In genomic region chr16:82580293-82580900, GRCh38 we compare ENCODE assay signal across 9 cellular contexts. TPM values are rescaled to one million over a fixed set of nuclear protein-coding genes. Genes with fewer than 3 reads are reported as not detected.
DNase-seq lines count a peak whose midpoint lies in the region; ATAC-seq and TF ChIP-seq lines count a peak whose summit lies in the region.
"Had no signal": no experiment of that assay in that cellular context is flagged by ENCODE, and none has a peak within 500 bp of the region (broad histone marks: within the 10 kb centered on the region; RNA-seq: fewer than 3 reads in every experiment).

No MANE protein-coding gene starts in this region.

- intact Hi-C loops in Right ventricle myocardium superior (cut with DNase I) = loop anchor here (5.0 kb wide), 1 partner anchor 213 kb away; no protein-coding TSS in a partner anchor

- CTCF ChIA-PET in RWPE1 (lab: Yijun Ruan, JAX) = interaction anchor here (0.5 to 0.6 kb wide), 3 partner anchors 169 to 1175 kb away, joined by 3 to 4 read pairs (median 3); no protein-coding TSS in a partner anchor

- POLR2A ChIA-PET in RWPE1 (lab: Yijun Ruan, JAX; ENCODE audit: low non-redundant PET) = interaction anchor here (0.5 kb wide), 1 partner anchor 320 kb away, joined by 12 read pairs; no protein-coding TSS in a partner anchor

- no peaks in the 10 kb centered on the region for H3K36me3 ChIP-seq in right atrium auricular region

- H3K4me3 ChIP-seq in right atrium auricular region = no peak overlapping the region
- H3K4me3 ChIP-seq: lung had no signal

- H3K27ac ChIP-seq in right atrium auricular region (no peak overlapping the region), RWPE1 (no peak overlapping the region)

- peak; percentile 74 for ATAC-seq in Right ventricle myocardium superior (ENCODE audit: poor library complexity)
- ATAC-seq in HG03175 (IDR thresholded peaks at IDR 0.05; ENCODE audit: unreplicated experiment) = no peak

- no peaks in the 10 kb centered on the region for H3K27me3 ChIP-seq in right atrium auricular region

- TF ChIP-seq CTCF in right atrium auricular region (IDR thresholded peaks at IDR 0.05) (peak in 1 of 2 donors; percentile 63), RWPE1 (conservative IDR thresholded peaks at IDR 0.05; ENCODE audit: low read depth) (no peak)

- DNase-seq in Right ventricle myocardium superior = no peak
- DNase-seq in right atrium auricular region (ENCODE audit: low spot score) = no peak
- DNase-seq in RWPE1 (ENCODE audit: low spot score) = peak; percentile 41
- peak; percentile 18 to 63 for DNase-seq in hippocampal formation (lab: John Stamatoyannopoulos, UW)
- DNase-seq in activated effector memory CD4-positive, alpha-beta T cell treated with anti-CD3 and anti-CD28 coated beads, Interleukin-2, amount 50 U/mL, for 16 hours = no peak
- no peak for DNase-seq in activated T-cell treated with anti-CD3 and anti-CD28 coated beads for 4 hours
- no peak for DNase-seq in NOMO-1 treated with dmso at 0.1 percent for 144 hours (lab: John Stamatoyannopoulos, UW; ENCODE audit: unreplicated experiment)

- no peaks in the 10 kb centered on the region for H3K4me1 ChIP-seq in right atrium auricular region

- no peaks in the 10 kb centered on the region for H3K9me3 ChIP-seq in right atrium auricular region

RNA-seq across cellular contexts. Expression of gene CDH13, which starts 46.4 kb away (rescaled TPM):
- total RNA-seq in Right ventricle myocardium superior = 166 TPM
- total RNA-seq in right atrium auricular region = 10 to 100 TPM; 75.4 to 85.9 TPM

Comparison
In these comparisons a context has a peak if more than half of its experiments do, and no peak if none do; other contexts are left out.
1. DNase-seq: peak in RWPE1 (single experiment) and hippocampal formation (2 of 2); none in Right ventricle myocardium superior (single experiment), right atrium auricular region (single experiment), activated effector memory CD4-positive, alpha-beta T cell treated with anti-CD3 and anti-CD28 coated beads, Interleukin-2, amount 50 U/mL, for 16 hours (single experiment), activated T-cell treated with anti-CD3 and anti-CD28 coated beads for 4 hours (single experiment) and NOMO-1 treated with dmso at 0.1 percent for 144 hours (single experiment).